27 cellular contexts compared by ENCODE assay signal in genomic region chr7:110224643-110225042, GRCh38.
DNase-seq lines count a peak whose midpoint lies in the region; ATAC-seq and TF ChIP-seq lines count a peak whose summit lies in the region.
"Had no signal": no experiment of that assay in that cellular context is flagged by ENCODE, and none has a peak within 500 bp of the region (broad histone marks: within the 10 kb centered on the region; RNA-seq: fewer than 3 reads in every experiment).

No MANE protein-coding gene starts in this region.

- H3K4me3 ChIP-seq in H7 (ENCODE audit: insufficient read depth, low read depth, low read length), result no peak overlapping the region
- no peak overlapping the region for H3K4me3 ChIP-seq in MM.1S (ENCODE audit: low read length)
- H3K4me3 ChIP-seq: ascending aorta, BLaER1, GM12878, lung, neural progenitor cell, suprapubic skin had no signal

- TF ChIP-seq CTCF in VCaP (conservative IDR thresholded peaks at IDR 0.05), result no peak
- no peak for TF ChIP-seq CTCF in MM.1S (IDR thresholded peaks at IDR 0.05; ENCODE audit: low read length)
- TF ChIP-seq CTCF in activated CD8-positive, alpha-beta T cell treated with anti-CD3 and anti-CD28 coated beads for 36 hours (IDR thresholded peaks at IDR 0.05), result no peak
- TF ChIP-seq CTCF in nephron progenitor cell (IDR thresholded peaks at IDR 0.05), result no peak

- H3K4me1 Mint-ChIP-seq in activated CD8-positive, alpha-beta T cell treated with anti-CD3 and anti-CD28 coated beads for 36 hours (ENCODE audit: low read depth), result no peaks in the 10 kb centered on the region
- no peaks in the 10 kb centered on the region for H3K4me1 Mint-ChIP-seq in nephron progenitor cell
- H3K4me1 Mint-ChIP-seq: neural progenitor cell had no signal

- H3K36me3 ChIP-seq in H7 (replicated peaks; ENCODE audit: control insufficient read depth, insufficient read depth, low read length), result no peaks in the 10 kb centered on the region
- H3K36me3 ChIP-seq in MM.1S (replicated peaks; ENCODE audit: insufficient read depth, low read length), result no peaks in the 10 kb centered on the region
- H3K36me3 ChIP-seq: ascending aorta, BLaER1, neural progenitor cell, suprapubic skin had no signal

- H3K79me2 ChIP-seq in MM.1S (ENCODE audit: low read length), result no peaks in the 10 kb centered on the region

- no peak overlapping the region for H3K4me3 Mint-ChIP-seq in activated CD8-positive, alpha-beta T cell treated with anti-CD3 and anti-CD28 coated beads for 36 hours
- H3K4me3 Mint-ChIP-seq in nephron progenitor cell, result no peak overlapping the region
- H3K4me3 Mint-ChIP-seq: activated naive CD8-positive, alpha-beta T cell; neural progenitor cell had no signal

- H3K27ac ChIP-seq in VCaP (0 out of 2 replicates have a peak overlapping the region, but pooled peaks have one; percentile 3), MM.1S (ENCODE audit: low read length) (no peak overlapping the region)
- H3K27ac ChIP-seq: ascending aorta, BLaER1, neural progenitor cell, suprapubic skin had no signal

- DNase-seq in A172 (ENCODE audit: low spot score) (peak; percentile 95), HT1080 (ENCODE audit: low read depth) (peak; percentile 2), glomerular visceral epithelial cell (ENCODE audit: extremely low spot score) (peak; percentile 62), H7 (no peak), MM.1S (no peak), nephron progenitor cell (no peak)
- DNase-seq in activated CD8-positive, alpha-beta T cell treated with anti-CD3 and anti-CD28 coated beads for 36 hours, result no peak
- DNase-seq: ACHN; activated CD4-positive, alpha-beta T cell treated with anti-CD3 and anti-CD28 coated beads for 4 hours; activated CD8-positive, alpha-beta memory T cell treated with anti-CD3 and anti-CD28 coated beads for 24 hours; activated effector memory CD4-positive, alpha-beta T cell treated with Interleukin-2 at 50 U/mL for 16 hours; cerebellar nuclear complex; NCI-H1048; NCI-H187 treated with DMSO at 0.1 percent for 48 hours; NCI-H345; NCI-H82; stimulated activated naive CD4-positive, alpha-beta T cell had no signal

- no peak for ATAC-seq in activated CD8-positive, alpha-beta T cell treated with anti-CD3 and anti-CD28 coated beads for 36 hours
- ATAC-seq: GM12878, sciatic nerve had no signal

- no peaks in the 10 kb centered on the region for H3K9me3 ChIP-seq in MM.1S (replicated peaks; ENCODE audit: insufficient read depth, low read length)
- H3K9me3 ChIP-seq: ascending aorta, BLaER1, suprapubic skin had no signal

- no peaks in the 10 kb centered on the region for H3K27me3 Mint-ChIP-seq in activated CD8-positive, alpha-beta T cell treated with anti-CD3 and anti-CD28 coated beads for 36 hours
- no peaks in the 10 kb centered on the region for H3K27me3 Mint-ChIP-seq in nephron progenitor cell (ENCODE audit: low read depth, poor library complexity)
- H3K27me3 Mint-ChIP-seq: progenitor cell of endocrine pancreas had no signal

- intact Hi-C loops in activated CD8-positive, alpha-beta T cell treated with anti-CD3 and anti-CD28 coated beads for 36 hours (cut with micrococcal nuclease), result no loop called here

- no peaks in the 10 kb centered on the region for H3K4me1 ChIP-seq in MM.1S (ENCODE audit: low read length)
- H3K4me1 ChIP-seq: ascending aorta, BLaER1, neural progenitor cell, suprapubic skin had no signal

- no peaks in the 10 kb centered on the region for H3K27me3 ChIP-seq in H7 (ENCODE audit: control insufficient read depth, insufficient read depth, low read length)
- H3K27me3 ChIP-seq in MM.1S (replicated peaks; ENCODE audit: insufficient read depth, low read length), result no peaks in the 10 kb centered on the region
- H3K27me3 ChIP-seq: ascending aorta, BLaER1, neural progenitor cell, suprapubic skin had no signal

- H3K9me3 Mint-ChIP-seq in activated CD8-positive, alpha-beta T cell treated with anti-CD3 and anti-CD28 coated beads for 36 hours, result no peaks in the 10 kb centered on the region
- H3K9me3 Mint-ChIP-seq in nephron progenitor cell, result no peaks in the 10 kb centered on the region
- H3K9me3 Mint-ChIP-seq: neural progenitor cell had no signal

- H3F3A ChIP-seq in MM.1S (ENCODE audit: insufficient read depth, low read length), result no peaks in the 10 kb centered on the region

- no peaks in the 10 kb centered on the region for H3K9me2 ChIP-seq in MM.1S (replicated peaks; ENCODE audit: insufficient read depth, low read length)

- no peaks in the 10 kb centered on the region for H4K20me1 ChIP-seq in MM.1S (ENCODE audit: insufficient read depth, low read length)
- H4K20me1 ChIP-seq: BLaER1 had no signal

- CTCF ChIA-PET in activated CD8-positive, alpha-beta T cell treated with anti-CD3 and anti-CD28 coated beads for 36 hours (lab: Charles Lee), result no interaction called here

- H3K9ac ChIP-seq in MM.1S (ENCODE audit: low read length), result no peak overlapping the region
- H3K9ac ChIP-seq: BLaER1, neural progenitor cell had no signal

- H3K27ac Mint-ChIP-seq in activated CD8-positive, alpha-beta T cell treated with anti-CD3 and anti-CD28 coated beads for 36 hours, result no peak overlapping the region
- no peak overlapping the region for H3K27ac Mint-ChIP-seq in nephron progenitor cell
- H3K27ac Mint-ChIP-seq: activated naive CD8-positive, alpha-beta T cell; neural progenitor cell; progenitor cell of endocrine pancreas had no signal

- H3K36me3 Mint-ChIP-seq in activated CD8-positive, alpha-beta T cell treated with anti-CD3 and anti-CD28 coated beads for 36 hours (ENCODE audit: low read depth), result no peaks in the 10 kb centered on the region
- no peaks in the 10 kb centered on the region for H3K36me3 Mint-ChIP-seq in nephron progenitor cell (ENCODE audit: low read depth)
- H3K36me3 Mint-ChIP-seq: activated naive CD8-positive, alpha-beta T cell; neural progenitor cell had no signal

- POLR2A ChIA-PET in activated CD8-positive, alpha-beta T cell treated with anti-CD3 and anti-CD28 coated beads for 36 hours (lab: Charles Lee), result no interaction called here

- no peak overlapping the region for H3K4me2 ChIP-seq in MM.1S (ENCODE audit: low read depth, low read length)
- H3K4me2 ChIP-seq: BLaER1, neural progenitor cell had no signal

- no peak overlapping the region for H2AFZ ChIP-seq in MM.1S (ENCODE audit: low read length)
- H2AFZ ChIP-seq: neural progenitor cell had no signal

Comparison
In these comparisons a context has a peak if more than half of its experiments do, and no peak if none do; other contexts are left out.
1. DNase-seq: peak in A172 (single experiment), HT1080 (single experiment) and glomerular visceral epithelial cell (single experiment); none in H7 (single experiment), MM.1S (single experiment), activated CD8-positive, alpha-beta T cell treated with anti-CD3 and anti-CD28 coated beads for 36 hours (single experiment) and nephron progenitor cell (single experiment).